In genomic region chrX:53422091-53422914, GRCh38 we compare ENCODE assay signal across 8 cellular contexts. TPM values are rescaled to one million over a fixed set of nuclear protein-coding genes. Genes with fewer than 3 reads are reported as not detected.
DNase-seq lines count a peak whose midpoint lies in the region; ATAC-seq and TF ChIP-seq lines count a peak whose summit lies in the region.

Gene RIBC1, plus strand, starts transcription at chrX:53422873. Its CDS starts 3,404 bp downstream, at chrX:53426277.
Gene SMC1A, minus strand, starts transcription at chrX:53422654. Its CDS starts 54 bp downstream, at chrX:53422600.

- H3K9ac ChIP-seq in fibroblast of lung (ENCODE audit: insufficient read depth, low read length): peak within 1 kb of the TSS; percentile 94

- H2AFZ ChIP-seq in fibroblast of lung (ENCODE audit: low read length): peak within 1 kb of the TSS; percentile 85

- DNase-seq in EL: peak; percentile 94
- peak; percentile 96 for DNase-seq in H4 (ENCODE audit: low spot score)
- DNase-seq in LNCaP clone FGC (ENCODE audit: low read depth): peak; percentile 90
- DNase-seq in RPMI8226: peak; percentile 98
- DNase-seq in activated T-helper 2 cell treated with anti-CD3 and anti-CD28 coated beads, Interferon-gamma antibody, Interleukin-2, Interleukin-4, amounts not matched to agents 10 μg/mL and 5 μg/mL and 100 μg/mL, durations not matched to agents 14 hours and 24 hours and 36 hours (ENCODE audit: low spot score): peak; percentile 94
- peak; percentile 96 to 98 for DNase-seq in fibroblast of lung (ENCODE audit: low read depth in 2 of 2)
- DNase-seq in naive B cell: peak; percentile 98
- DNase-seq in stimulated activated effector memory CD8-positive, alpha-beta T cell treated with anti-CD3 and anti-CD28 coated beads, Interleukin-12 subunit alpha, Interleukin-12 subunit beta, amount 100 ng/mL, for 72 hours (ENCODE audit: low spot score in 2 of 2): peak; percentile 82 to 93

- H3K4me3 Mint-ChIP-seq in activated T-helper 2 cell treated with anti-CD3 and anti-CD28 coated beads, Interferon-gamma antibody, Interleukin-2, Interleukin-4, amounts not matched to agents 10 μg/mL and 5 μg/mL and 100 μg/mL, durations not matched to agents 14 hours and 24 hours and 36 hours (ENCODE audit: low read depth): peak within 1 kb of the TSS; percentile 95
- peak within 1 kb of the TSS; percentile 79 to 100 (median 98) for H3K4me3 Mint-ChIP-seq in naive B cell
- peak within 1 kb of the TSS; percentile 88 for H3K4me3 Mint-ChIP-seq in stimulated activated effector memory CD8-positive, alpha-beta T cell treated with anti-CD3 and anti-CD28 coated beads, Interleukin-12 subunit alpha, Interleukin-12 subunit beta, amount 100 ng/mL, for 72 hours

- peaks cover 42% of the 10 kb centered on the region for H3K79me2 ChIP-seq in fibroblast of lung (ENCODE audit: control insufficient read depth, insufficient read depth, low read length)

- H3K4me3 ChIP-seq in LNCaP clone FGC (ENCODE audit: low read depth, low read length): peak within 1 kb of the TSS; percentile 82
- H3K4me3 ChIP-seq in fibroblast of lung (replicated peaks in 1 of 4; ENCODE audit: control extremely low read depth in 1 of 4, insufficient read depth in 1 of 4, low read depth in 3 of 4, low read length in 4 of 4): peak within 1 kb of the TSS; percentile 71 to 96 (median 84)

- peaks cover 21% of the 10 kb centered on the region for H3K36me3 Mint-ChIP-seq in activated T-helper 2 cell treated with anti-CD3 and anti-CD28 coated beads, Interferon-gamma antibody, Interleukin-2, Interleukin-4, amounts not matched to agents 10 μg/mL and 5 μg/mL and 100 μg/mL, durations not matched to agents 14 hours and 24 hours and 36 hours (ENCODE audit: low read depth)
- no peaks in the 10 kb centered on the region for H3K36me3 Mint-ChIP-seq in naive B cell
- peaks cover 48% of the 10 kb centered on the region for H3K36me3 Mint-ChIP-seq in stimulated activated effector memory CD8-positive, alpha-beta T cell treated with anti-CD3 and anti-CD28 coated beads, Interleukin-12 subunit alpha, Interleukin-12 subunit beta, amount 100 ng/mL, for 72 hours

- no peaks in the 10 kb centered on the region for H3K27me3 Mint-ChIP-seq in activated T-helper 2 cell treated with anti-CD3 and anti-CD28 coated beads, Interferon-gamma antibody, Interleukin-2, Interleukin-4, amounts not matched to agents 10 μg/mL and 5 μg/mL and 100 μg/mL, durations not matched to agents 14 hours and 24 hours and 36 hours (ENCODE audit: low read depth)
- no peaks in the 10 kb centered on the region for H3K27me3 Mint-ChIP-seq in naive B cell

- no peaks in the 10 kb centered on the region for H4K20me1 ChIP-seq in fibroblast of lung (ENCODE audit: control insufficient read depth, extremely low read depth, insufficient read depth, low read length)

- peaks cover 25% of the 10 kb centered on the region for H3K4me1 Mint-ChIP-seq in activated T-helper 2 cell treated with anti-CD3 and anti-CD28 coated beads, Interferon-gamma antibody, Interleukin-2, Interleukin-4, amounts not matched to agents 10 μg/mL and 5 μg/mL and 100 μg/mL, durations not matched to agents 14 hours and 24 hours and 36 hours (ENCODE audit: low read depth)
- peaks cover 20 to 47% (median 36%) of the 10 kb centered on the region in 3 donors for H3K4me1 Mint-ChIP-seq in naive B cell
- peaks cover 7% of the 10 kb centered on the region for H3K4me1 Mint-ChIP-seq in stimulated activated effector memory CD8-positive, alpha-beta T cell treated with anti-CD3 and anti-CD28 coated beads, Interleukin-12 subunit alpha, Interleukin-12 subunit beta, amount 100 ng/mL, for 72 hours

- intact Hi-C loops in activated T-helper 2 cell treated with anti-CD3 and anti-CD28 coated beads, Interferon-gamma antibody, Interleukin-2, Interleukin-4, amounts not matched to agents 10 μg/mL and 5 μg/mL and 100 μg/mL, durations not matched to agents 14 hours and 24 hours and 36 hours (cut with micrococcal nuclease): loop anchor here (1.0 to 10.0 kb wide), 3 partner anchors 12 to 1382 kb away; partner anchors contain the start of genes HSD17B10, MAGED2 and PHF8

- ATAC-seq in naive B cell (ENCODE audit: low read depth in 2 of 2): peak; percentile 82 to 83
- peak; percentile 91 for ATAC-seq in stimulated activated effector memory CD8-positive, alpha-beta T cell treated with anti-CD3 and anti-CD28 coated beads, Interleukin-12 subunit alpha, Interleukin-12 subunit beta, amount 100 ng/mL, for 72 hours

- H3K27ac Mint-ChIP-seq in activated T-helper 2 cell treated with anti-CD3 and anti-CD28 coated beads, Interferon-gamma antibody, Interleukin-2, Interleukin-4, amounts not matched to agents 10 μg/mL and 5 μg/mL and 100 μg/mL, durations not matched to agents 14 hours and 24 hours and 36 hours: peak within 1 kb of the TSS; percentile 79
- H3K27ac Mint-ChIP-seq in naive B cell: peak within 1 kb of the TSS; percentile 97 to 100 (median 99)
- peak within 1 kb of the TSS; percentile 94 for H3K27ac Mint-ChIP-seq in stimulated activated effector memory CD8-positive, alpha-beta T cell treated with anti-CD3 and anti-CD28 coated beads, Interleukin-12 subunit alpha, Interleukin-12 subunit beta, amount 100 ng/mL, for 72 hours

- no peak for TF ChIP-seq CTCF in LNCaP clone FGC (IDR thresholded peaks at IDR 0.05; ENCODE audit: control insufficient read depth, extremely low read depth, insufficient read depth)
- TF ChIP-seq CTCF in fibroblast of lung (conservative IDR thresholded peaks at IDR 0.05 in 1 of 2, IDR thresholded peaks at IDR 0.05 in 1 of 2; ENCODE audit: low read depth in 1 of 2, low read length in 2 of 2): no peak

- H3K9me3 Mint-ChIP-seq in activated T-helper 2 cell treated with anti-CD3 and anti-CD28 coated beads, Interferon-gamma antibody, Interleukin-2, Interleukin-4, amounts not matched to agents 10 μg/mL and 5 μg/mL and 100 μg/mL, durations not matched to agents 14 hours and 24 hours and 36 hours: no peaks in the 10 kb centered on the region
- no peaks in the 10 kb centered on the region for H3K9me3 Mint-ChIP-seq in naive B cell
- H3K9me3 Mint-ChIP-seq in stimulated activated effector memory CD8-positive, alpha-beta T cell treated with anti-CD3 and anti-CD28 coated beads, Interleukin-12 subunit alpha, Interleukin-12 subunit beta, amount 100 ng/mL, for 72 hours: no peaks in the 10 kb centered on the region

- no peaks in the 10 kb centered on the region for H3K36me3 ChIP-seq in fibroblast of lung (ENCODE audit: control insufficient read depth, insufficient read depth, low read length)

- peak within 1 kb of the TSS; percentile 98 for H3K27ac ChIP-seq in fibroblast of lung (ENCODE audit: insufficient read depth, low read length)

- no peaks in the 10 kb centered on the region for H3K27me3 ChIP-seq in fibroblast of lung (ENCODE audit: control insufficient read depth, insufficient read depth, low read length)

- H3K9me3 ChIP-seq in fibroblast of lung (ENCODE audit: control insufficient read depth, insufficient read depth, low read depth, low read length): no peaks in the 10 kb centered on the region

- H3K4me1 ChIP-seq in fibroblast of lung (ENCODE audit: control insufficient read depth, extremely low read depth, insufficient read depth, low read length): peaks cover 4% of the 10 kb centered on the region

- peak within 1 kb of the TSS; percentile 99 for H3K4me2 ChIP-seq in fibroblast of lung (ENCODE audit: extremely low read depth, insufficient read depth, low read length)

RNA-seq across cellular contexts. Expression of gene RIBC1, which starts in this region (rescaled TPM):
- total RNA-seq in H4 (2014; rRNA removed; shearing (Covaris generic)): 0.70 and 1.2 TPM in 2 replicates
- 0.43 and 0.90 TPM in 2 replicates for total RNA-seq in activated T-helper 2 cell treated with anti-CD3 and anti-CD28 coated beads, Interferon-gamma antibody, Interleukin-2, Interleukin-4, amounts not matched to agents 10 μg/mL and 5 μg/mL and 100 μg/mL, durations not matched to agents 14 hours and 24 hours and 36 hours
- 0.77 and 1.3 TPM in 2 replicates for total RNA-seq in fibroblast of lung
- polyA plus RNA-seq in fibroblast of lung (0.15 TPM in 2 replicates), naive B cell (ENCODE audit: low read depth in 6 of 6) (under 1 TPM in 4 of 6 donors, not detected in 2; 0.31 to 0.57 (median 0.43) TPM)
- 0.34 and 0.47 TPM in 2 replicates for polyA plus RNA-seq in fibroblast of lung (2012)
- polyA minus RNA-seq in fibroblast of lung (ENCODE audit: low replicate concordance): not detected in 2 replicates

RNA-seq across cellular contexts. Expression of gene SMC1A, which starts in this region (rescaled TPM):
- total RNA-seq in H4 (2014; rRNA removed; shearing (Covaris generic)): 17.7 and 31.8 TPM in 2 replicates
- total RNA-seq in activated T-helper 2 cell treated with anti-CD3 and anti-CD28 coated beads, Interferon-gamma antibody, Interleukin-2, Interleukin-4, amounts not matched to agents 10 μg/mL and 5 μg/mL and 100 μg/mL, durations not matched to agents 14 hours and 24 hours and 36 hours: 134 and 136 TPM in 2 replicates
- 7.7 and 9.6 TPM in 2 replicates for total RNA-seq in fibroblast of lung
- polyA plus RNA-seq in fibroblast of lung (23.5 and 53.3 TPM in 2 replicates), naive B cell (ENCODE audit: low read depth in 6 of 6) (10 to 100 TPM; 31.1 to 79.1 (median 50.3) TPM)
- polyA plus RNA-seq in fibroblast of lung (2012): 20.4 and 45.4 TPM in 2 replicates
- 11.2 and 22.9 TPM in 2 replicates for polyA minus RNA-seq in fibroblast of lung (ENCODE audit: low replicate concordance)

Comparison
In these comparisons a context has a peak if more than half of its experiments do, and no peak if none do; other contexts are left out.
1. Peak in every context shown above with its lines: DNase-seq, ATAC-seq, H3K4me3 ChIP-seq and H3K27ac ChIP-seq.